Comparison of ENCODE assay signal across 10 cellular contexts in the genomic region with DNA sequence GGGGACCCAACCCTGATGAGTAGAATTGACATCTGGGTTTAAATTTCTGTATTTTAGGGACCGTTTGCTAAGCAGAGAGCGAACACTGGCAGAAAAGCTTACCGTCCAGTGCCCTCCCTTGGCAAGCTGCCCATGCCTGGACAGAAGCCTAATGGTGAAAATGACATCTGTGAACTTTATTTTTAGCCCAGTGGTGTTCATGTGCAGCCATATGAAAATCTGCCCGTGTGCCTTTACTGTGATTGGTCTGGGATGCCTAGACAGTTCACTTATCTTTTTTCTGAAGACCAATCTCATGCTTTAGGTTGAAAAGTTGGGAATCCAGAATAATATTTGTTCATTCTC. TPM values are rescaled to one million over a fixed set of nuclear protein-coding genes. Genes with fewer than 3 reads are reported as not detected.
DNase-seq lines count a peak whose midpoint lies in the region; ATAC-seq and TF ChIP-seq lines count a peak whose summit lies in the region.
"Had no signal": no experiment of that assay in that cellular context is flagged by ENCODE, and none has a peak within 500 bp of the region (broad histone marks: within the 10 kb centered on the region; RNA-seq: fewer than 3 reads in every experiment).

No MANE protein-coding gene starts in this region.

- DNase-seq in HFF-Myc (ENCODE audit: extremely low read depth, low read depth) (no peak), NCI-H187 treated with DMSO at 0.1 percent for 48 hours (lab: John Stamatoyannopoulos, UW) (no peak), HuH-7.5 (ENCODE audit: low spot score) (no peak), GM13976 (ENCODE audit: low spot score) (no peak), occipital lobe (lab: John Stamatoyannopoulos, UW) (no peak)

- peak overlapping the region; percentile 67 for H3K4me3 ChIP-seq in HFF-Myc (replicated peaks; ENCODE audit: low read depth, low read length)
- peak overlapping the region; percentile 93 for H3K4me3 ChIP-seq in iPS-15b (ENCODE audit: low read depth, low read length)
- peak overlapping the region; percentile 87 to 92 (median 92) for H3K4me3 ChIP-seq in skeletal muscle tissue (ENCODE audit: low read length in 3 of 3)

- peaks cover 11% of the 10 kb centered on the region for H3K4me1 Mint-ChIP-seq in activated T-helper 17 cell treated with anti-CD3 and anti-CD28 coated beads, Interleukin-2, amount 50 U/mL, for 72 hours

- H3K36me3 Mint-ChIP-seq in activated T-helper 17 cell treated with anti-CD3 and anti-CD28 coated beads, Interleukin-2, amount 50 U/mL, for 72 hours (ENCODE audit: low read depth), result no peaks in the 10 kb centered on the region

- peak overlapping the region; percentile 97 for H3K27ac ChIP-seq in skeletal muscle tissue (ENCODE audit: low read depth, low read length)

- no peak for ATAC-seq in activated T-helper 17 cell treated with anti-CD3 and anti-CD28 coated beads, Interleukin-2, amount 50 U/mL, for 72 hours (replicated peaks)
- ATAC-seq: stimulated activated naive CD8-positive, alpha-beta T cell treated with anti-CD3 and anti-CD28 coated beads, Interleukin-15, Interleukin-2, amounts not matched to agents 100 U/mL and 50 U/mL, for 24 hours had no signal

- H3K27me3 Mint-ChIP-seq in activated T-helper 17 cell treated with anti-CD3 and anti-CD28 coated beads, Interleukin-2, amount 50 U/mL, for 72 hours, result peaks cover 4% of the 10 kb centered on the region

- in situ Hi-C loops in GM13976 (cut with MboI; ENCODE audit: low sequenced_read_pairs, unreplicated experiment), result no loop called here

- H3K36me3 ChIP-seq in iPS-15b (ENCODE audit: control insufficient read depth, insufficient read depth, low read length) (no peaks in the 10 kb centered on the region), skeletal muscle tissue (ENCODE audit: control insufficient read depth in 3 of 3, insufficient read depth in 3 of 3, low read length in 3 of 3) (peaks cover 9 to 21% (median 17%) of the 10 kb centered on the region in 3 donors)

- H3K9me3 ChIP-seq in iPS-15b (ENCODE audit: control insufficient read depth, insufficient read depth, low read length) (no peaks in the 10 kb centered on the region), skeletal muscle tissue (ENCODE audit: control insufficient read depth in 3 of 3, low read length in 3 of 3) (no peaks in the 10 kb centered on the region)

- H3K9ac ChIP-seq in iPS-15b (ENCODE audit: low read depth, low read length), result no peak overlapping the region
- H3K9ac ChIP-seq in skeletal muscle tissue (ENCODE audit: low read depth in 1 of 3, low read length in 3 of 3), result peak overlapping the region; percentile 81 to 97 (median 96)

- H3K4me1 ChIP-seq in iPS-15b (ENCODE audit: control insufficient read depth, insufficient read depth, low read length), result no peaks in the 10 kb centered on the region
- H3K4me1 ChIP-seq in skeletal muscle tissue (ENCODE audit: control insufficient read depth in 3 of 3, insufficient read depth in 3 of 3, low read length in 3 of 3), result peaks cover 49 to 63% (median 58%) of the 10 kb centered on the region in 3 donors

- no peaks in the 10 kb centered on the region for H3K9me3 Mint-ChIP-seq in activated T-helper 17 cell treated with anti-CD3 and anti-CD28 coated beads, Interleukin-2, amount 50 U/mL, for 72 hours

- H3K27me3 ChIP-seq in iPS-15b (ENCODE audit: control insufficient read depth, insufficient read depth, low read length) (peaks cover 15% of the 10 kb centered on the region), skeletal muscle tissue (ENCODE audit: control insufficient read depth in 3 of 3, insufficient read depth in 3 of 3, low read length in 3 of 3) (no peaks in the 10 kb centered on the region)

- H3K27ac Mint-ChIP-seq in activated T-helper 17 cell treated with anti-CD3 and anti-CD28 coated beads, Interleukin-2, amount 50 U/mL, for 72 hours, result no peak overlapping the region

- no peak for TF ChIP-seq CTCF in HFF-Myc (IDR thresholded peaks at IDR 0.05; ENCODE audit: low read depth, low read length, missing control alignments)
- no peak for TF ChIP-seq CTCF in GM13976 (IDR thresholded peaks at IDR 0.05; ENCODE audit: borderline replicate concordance, control extremely low read depth, extremely low read depth, insufficient read depth, missing control alignments)

- peak overlapping the region; percentile 64 for H3K4me3 Mint-ChIP-seq in activated T-helper 17 cell treated with anti-CD3 and anti-CD28 coated beads, Interleukin-2, amount 50 U/mL, for 72 hours

RNA-seq across cellular contexts. Expression of a gene that starts 1.1 kb away (rescaled TPM):
- 1 to 10 TPM; 1.0 to 1.8 TPM for total RNA-seq in activated T-helper 17 cell treated with anti-CD3 and anti-CD28 coated beads, Interleukin-2, amount 50 U/mL, for 72 hours
- total RNA-seq in skeletal muscle tissue (27.1 TPM), occipital lobe (0.47 TPM)

RNA-seq across cellular contexts. Expression of a gene that starts 56.1 kb away (rescaled TPM):
- not detected for total RNA-seq in activated T-helper 17 cell treated with anti-CD3 and anti-CD28 coated beads, Interleukin-2, amount 50 U/mL, for 72 hours
- total RNA-seq in skeletal muscle tissue (0.52 TPM), occipital lobe (3.9 TPM)
- total RNA-seq: activated CD8-positive, alpha-beta memory T cell treated with anti-CD3 and anti-CD28 coated beads for 36 hours had no signal

Comparison
In these comparisons a context has a peak if more than half of its experiments do, and no peak if none do; other contexts are left out.
1. RNA of a gene that starts 1.1 kb away (total RNA-seq): 27.1 TPM in skeletal muscle tissue (single experiment); 1.0 to 1.8 TPM in activated T-helper 17 cell treated with anti-CD3 and anti-CD28 coated beads, Interleukin-2, amount 50 U/mL, for 72 hours and 0.47 TPM in occipital lobe (single experiment); every median in the first group is over 10 times any median in the second.
2. Peak in every context shown above with its lines, with median percentiles within 50 percentile points of each other: H3K4me3 ChIP-seq.